Comparison of ENCODE assay signal across 18 cellular contexts in the genomic region with DNA sequence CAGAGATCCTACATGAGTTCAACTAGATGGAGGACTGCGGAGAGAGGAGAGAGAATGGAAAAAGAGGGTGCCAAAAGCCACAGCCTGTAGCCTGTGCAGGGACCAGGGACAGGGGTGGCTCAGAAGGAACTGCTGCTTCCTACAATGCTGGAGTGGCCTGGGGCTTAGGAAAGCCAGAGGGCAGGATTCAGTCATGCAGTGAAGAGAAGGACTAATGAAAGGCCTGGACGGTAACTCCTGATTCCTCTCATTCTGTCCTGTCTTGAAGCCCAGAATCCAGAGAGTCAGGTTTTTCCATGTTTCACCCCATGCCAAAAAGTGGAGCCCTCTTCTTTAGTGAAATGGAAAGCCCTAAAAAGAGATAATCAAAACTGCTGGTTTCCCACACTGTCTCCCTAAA. TPM values are rescaled to one million over a fixed set of nuclear protein-coding genes. Genes with fewer than 3 reads are reported as not detected.
DNase-seq lines count a peak whose midpoint lies in the region; ATAC-seq and TF ChIP-seq lines count a peak whose summit lies in the region.
"Had no signal": no experiment of that assay in that cellular context is flagged by ENCODE, and none has a peak within 500 bp of the region (broad histone marks: within the 10 kb centered on the region; RNA-seq: fewer than 3 reads in every experiment).

No MANE protein-coding gene starts in this region.

- intact Hi-C loops in thyroid gland (cut with DNase I): no loop called here

- POLR2A ChIA-PET in WTC11 (lab: Charles Lee): interaction anchor here (0.6 kb wide), 1 partner anchor 11 kb away, joined by 5 read pairs; no protein-coding TSS in a partner anchor

- CTCF ChIA-PET in WTC11 (lab: Charles Lee): interaction anchor here (0.8 kb wide), 1 partner anchor 33 kb away, joined by 3 read pairs; no protein-coding TSS in a partner anchor

- H3K27ac Mint-ChIP-seq in WTC11: no peak overlapping the region
- H3K27ac Mint-ChIP-seq: CD4-positive, alpha-beta T cell had no signal

- no peaks in the 10 kb centered on the region for H3K4me1 ChIP-seq in neutrophil (ENCODE audit: control insufficient read depth in 1 of 2, insufficient read depth in 1 of 2, low read depth in 1 of 2, low read length in 1 of 2)
- no peaks in the 10 kb centered on the region for H3K4me1 ChIP-seq in thyroid gland
- H3K4me1 ChIP-seq: A549, Caco-2, HAP-1 had no signal

- 69 to 80% methylated on average over 2 of the region's 2 CpGs for WGBS in thyroid gland, 2 donors

- H3K27ac ChIP-seq in neutrophil: peak overlapping the region; percentile 25
- H3K27ac ChIP-seq in thyroid gland: no peak overlapping the region
- H3K27ac ChIP-seq: 22Rv1, A549, C4-2B, HL-60, KMS-11 had no signal

- H3K36me3 ChIP-seq in neutrophil (no peaks in the 10 kb centered on the region), thyroid gland (no peaks in the 10 kb centered on the region)
- H3K36me3 ChIP-seq: HAP-1 had no signal

- no peaks in the 10 kb centered on the region for H3K9me3 ChIP-seq in neutrophil
- H3K9me3 ChIP-seq in thyroid gland: no peaks in the 10 kb centered on the region
- H3K9me3 ChIP-seq: A549, Caco-2, HAP-1 had no signal

- H3K4me1 Mint-ChIP-seq in WTC11: no peaks in the 10 kb centered on the region
- H3K4me1 Mint-ChIP-seq: IgD-negative memory B cell had no signal

- no peaks in the 10 kb centered on the region for H3K36me3 Mint-ChIP-seq in WTC11
- H3K36me3 Mint-ChIP-seq: IgD-negative memory B cell had no signal

- ATAC-seq in WTC11 (no peak), GM21528 (IDR thresholded peaks at IDR 0.05; ENCODE audit: low FRiP score, unreplicated experiment) (no peak), HG02623 (IDR thresholded peaks at IDR 0.05; ENCODE audit: unreplicated experiment) (no peak)
- ATAC-seq: A549 had no signal

- H3K4me3 ChIP-seq in neutrophil (ENCODE audit: low read depth in 1 of 2, low read length in 1 of 2): no peak overlapping the region
- H3K4me3 ChIP-seq in thyroid gland (replicated peaks in 1 of 3): no peak overlapping the region
- H3K4me3 ChIP-seq: A549, HAP-1 had no signal

- TF ChIP-seq POLR2A in thyroid gland (IDR thresholded peaks at IDR 0.05): no peak

- TF ChIP-seq CTCF in WTC11 (IDR thresholded peaks at IDR 0.05) (no peak), neutrophil (IDR thresholded peaks at IDR 0.05) (no peak), thyroid gland (IDR thresholded peaks at IDR 0.05) (no peak)

- no peaks in the 10 kb centered on the region for H3K27me3 ChIP-seq in neutrophil
- H3K27me3 ChIP-seq in thyroid gland: no peaks in the 10 kb centered on the region

- no peaks in the 10 kb centered on the region for H3K9me3 Mint-ChIP-seq in WTC11
- H3K9me3 Mint-ChIP-seq: CD4-positive, alpha-beta T cell; IgD-negative memory B cell had no signal

- no peaks in the 10 kb centered on the region; the same call in 1 of the 2 replicates for H3K27me3 Mint-ChIP-seq in WTC11 (ENCODE audit: low read depth)
- H3K27me3 Mint-ChIP-seq: CD4-positive, alpha-beta T cell; IgD-negative memory B cell had no signal

- no peak overlapping the region for H3K4me3 Mint-ChIP-seq in WTC11
- H3K4me3 Mint-ChIP-seq: CD4-positive, alpha-beta T cell had no signal

- DNase-seq in ELF-1 (ENCODE audit: low read depth, low spot score) (peak; percentile 71), WTC11 (ENCODE audit: low spot score) (no peak), thyroid gland (peak; percentile 9 to 11), HuH-7.5 (ENCODE audit: low spot score) (no peak)
- DNase-seq: AML-193; CD4-positive, alpha-beta T cell; GDM1 had no signal

TF ChIP-seq in WTC11, 78 proteins besides CTCF, POLR2A, EP300 and RAD21:
- TF ChIP-seq, protein P1, sequence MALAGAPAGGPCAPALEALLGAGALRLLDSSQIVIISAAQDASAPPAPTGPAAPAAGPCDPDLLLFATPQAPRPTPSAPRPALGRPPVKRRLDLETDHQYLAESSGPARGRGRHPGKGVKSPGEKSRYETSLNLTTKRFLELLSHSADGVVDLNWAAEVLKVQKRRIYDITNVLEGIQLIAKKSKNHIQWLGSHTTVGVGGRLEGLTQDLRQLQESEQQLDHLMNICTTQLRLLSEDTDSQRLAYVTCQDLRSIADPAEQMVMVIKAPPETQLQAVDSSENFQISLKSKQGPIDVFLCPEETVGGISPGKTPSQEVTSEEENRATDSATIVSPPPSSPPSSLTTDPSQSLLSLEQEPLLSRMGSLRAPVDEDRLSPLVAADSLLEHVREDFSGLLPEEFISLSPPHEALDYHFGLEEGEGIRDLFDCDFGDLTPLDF (CRISPR knock-in tag; IDR thresholded peaks at IDR 0.05): no peak
- TF ChIP-seq SP1 (CRISPR knock-in tag; conservative IDR thresholded peaks at IDR 0.05) (no peak), TCF7 (CRISPR knock-in tag; IDR thresholded peaks at IDR 0.05; ENCODE audit: low read depth) (no peak), ZNF423 (CRISPR knock-in tag; IDR thresholded peaks at IDR 0.05) (no peak), NFE2L1 (CRISPR knock-in tag; IDR thresholded peaks at IDR 0.05) (no peak)
- TF ChIP-seq, protein P2, sequence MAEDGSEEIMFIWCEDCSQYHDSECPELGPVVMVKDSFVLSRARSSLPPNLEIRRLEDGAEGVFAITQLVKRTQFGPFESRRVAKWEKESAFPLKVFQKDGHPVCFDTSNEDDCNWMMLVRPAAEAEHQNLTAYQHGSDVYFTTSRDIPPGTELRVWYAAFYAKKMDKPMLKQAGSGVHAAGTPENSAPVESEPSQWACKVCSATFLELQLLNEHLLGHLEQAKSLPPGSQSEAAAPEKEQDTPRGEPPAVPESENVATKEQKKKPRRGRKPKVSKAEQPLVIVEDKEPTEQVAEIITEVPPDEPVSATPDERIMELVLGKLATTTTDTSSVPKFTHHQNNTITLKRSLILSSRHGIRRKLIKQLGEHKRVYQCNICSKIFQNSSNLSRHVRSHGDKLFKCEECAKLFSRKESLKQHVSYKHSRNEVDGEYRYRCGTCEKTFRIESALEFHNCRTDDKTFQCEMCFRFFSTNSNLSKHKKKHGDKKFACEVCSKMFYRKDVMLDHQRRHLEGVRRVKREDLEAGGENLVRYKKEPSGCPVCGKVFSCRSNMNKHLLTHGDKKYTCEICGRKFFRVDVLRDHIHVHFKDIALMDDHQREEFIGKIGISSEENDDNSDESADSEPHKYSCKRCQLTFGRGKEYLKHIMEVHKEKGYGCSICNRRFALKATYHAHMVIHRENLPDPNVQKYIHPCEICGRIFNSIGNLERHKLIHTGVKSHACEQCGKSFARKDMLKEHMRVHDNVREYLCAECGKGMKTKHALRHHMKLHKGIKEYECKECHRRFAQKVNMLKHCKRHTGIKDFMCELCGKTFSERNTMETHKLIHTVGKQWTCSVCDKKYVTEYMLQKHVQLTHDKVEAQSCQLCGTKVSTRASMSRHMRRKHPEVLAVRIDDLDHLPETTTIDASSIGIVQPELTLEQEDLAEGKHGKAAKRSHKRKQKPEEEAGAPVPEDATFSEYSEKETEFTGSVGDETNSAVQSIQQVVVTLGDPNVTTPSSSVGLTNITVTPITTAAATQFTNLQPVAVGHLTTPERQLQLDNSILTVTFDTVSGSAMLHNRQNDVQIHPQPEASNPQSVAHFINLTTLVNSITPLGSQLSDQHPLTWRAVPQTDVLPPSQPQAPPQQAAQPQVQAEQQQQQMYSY (CRISPR knock-in tag; IDR thresholded peaks at IDR 0.05): peak; percentile 68
TF ChIP-seq in WTC11: peak in this region for 1.

RNA-seq across cellular contexts. Expression of a gene that starts 48.4 kb away (rescaled TPM):
- total RNA-seq in WTC11 (2021) (125 to 158 TPM (median 126 TPM) in 3 replicates), thyroid gland (10 to 100 TPM; 16.9 to 99.4 (median 42.4) TPM)

Comparison
In these comparisons a context has a peak if more than half of its experiments do, and no peak if none do; other contexts are left out.
1. DNase-seq: peak in ELF-1 (single experiment) and thyroid gland (2 of 2); none in WTC11 (single experiment) and HuH-7.5 (single experiment).